In genomic region chr19:45587873-45588272, GRCh38 we compare ENCODE assay signal across 15 cellular contexts. TPM values are rescaled to one million over a fixed set of nuclear protein-coding genes. Genes with fewer than 3 reads are reported as not detected.
"Had no signal": no experiment of that assay in that cellular context is flagged by ENCODE, and none has a peak within 500 bp of the region (broad histone marks: within the 10 kb centered on the region; RNA-seq: fewer than 3 reads in every experiment).

No MANE protein-coding gene starts in this region.

- ATAC-seq: activated CD4-positive, alpha-beta T cell treated with anti-CD3 and anti-CD28 coated beads for 36 hours; activated CD8-positive, alpha-beta memory T cell treated with anti-CD3 and anti-CD28 coated beads, Interleukin-2, amount 10 ng/mL, durations not matched to agents 7 days and 5 days; foreskin keratinocyte; stimulated activated effector memory CD8-positive, alpha-beta T cell treated with anti-CD3 and anti-CD28 coated beads, Interleukin-12 subunit alpha, Interleukin-12 subunit beta, amount 100 ng/mL, for 72 hours had no signal

- H3K4me1 ChIP-seq: foreskin keratinocyte had no signal

- H3K27ac ChIP-seq: foreskin keratinocyte, ovary, VCaP had no signal

- DNase-seq: activated CD4-positive, alpha-beta memory T cell treated with anti-CD3 and anti-CD28 coated beads for 36 hours; activated CD4-positive, alpha-beta T cell treated with anti-CD3 and anti-CD28 coated beads for 36 hours; activated CD8-positive, alpha-beta memory T cell treated with anti-CD3 and anti-CD28 coated beads, Interleukin-2, amount 10 ng/mL, durations not matched to agents 7 days and 5 days; activated naive CD4-positive, alpha-beta T cell treated with anti-CD3 and anti-CD28 coated beads for 36 hours; activated T-cell treated with anti-CD3 and anti-CD28 coated beads, Interleukin-2, amount 50 U/mL, for 1 hour; effector memory CD4-positive, alpha-beta T cell; foreskin keratinocyte; head of caudate nucleus; immature natural killer cell; ovary; T-helper 9 cell had no signal

- H3K9me3 ChIP-seq: ovary had no signal

- H3K4me3 ChIP-seq: ovary had no signal

- H3K27me3 ChIP-seq: foreskin keratinocyte, ovary had no signal

- H3K36me3 ChIP-seq: ovary had no signal

RNA-seq across cellular contexts. Expression of gene GPR4, which starts 14.1 kb away (rescaled TPM):
- total RNA-seq: activated CD4-positive, alpha-beta memory T cell treated with anti-CD3 and anti-CD28 coated beads for 36 hours; activated CD4-positive, alpha-beta T cell treated with anti-CD3 and anti-CD28 coated beads for 36 hours; activated CD8-positive, alpha-beta memory T cell treated with anti-CD3 and anti-CD28 coated beads, Interleukin-2, amount 10 ng/mL, durations not matched to agents 7 days and 5 days; activated naive CD4-positive, alpha-beta T cell treated with anti-CD3 and anti-CD28 coated beads for 36 hours; activated T-helper 2 cell treated with anti-CD3 and anti-CD28 coated beads, Interferon-gamma antibody, Interleukin-2, Interleukin-4, amounts not matched to agents 10 μg/mL and 5 μg/mL and 100 μg/mL, durations not matched to agents 14 hours and 24 hours and 36 hours; bronchial epithelial cell; foreskin keratinocyte had no signal
- polyA plus RNA-seq: immature natural killer cell had no signal
